Comparison of ENCODE assay signal across 8 cellular contexts in the genomic region with DNA sequence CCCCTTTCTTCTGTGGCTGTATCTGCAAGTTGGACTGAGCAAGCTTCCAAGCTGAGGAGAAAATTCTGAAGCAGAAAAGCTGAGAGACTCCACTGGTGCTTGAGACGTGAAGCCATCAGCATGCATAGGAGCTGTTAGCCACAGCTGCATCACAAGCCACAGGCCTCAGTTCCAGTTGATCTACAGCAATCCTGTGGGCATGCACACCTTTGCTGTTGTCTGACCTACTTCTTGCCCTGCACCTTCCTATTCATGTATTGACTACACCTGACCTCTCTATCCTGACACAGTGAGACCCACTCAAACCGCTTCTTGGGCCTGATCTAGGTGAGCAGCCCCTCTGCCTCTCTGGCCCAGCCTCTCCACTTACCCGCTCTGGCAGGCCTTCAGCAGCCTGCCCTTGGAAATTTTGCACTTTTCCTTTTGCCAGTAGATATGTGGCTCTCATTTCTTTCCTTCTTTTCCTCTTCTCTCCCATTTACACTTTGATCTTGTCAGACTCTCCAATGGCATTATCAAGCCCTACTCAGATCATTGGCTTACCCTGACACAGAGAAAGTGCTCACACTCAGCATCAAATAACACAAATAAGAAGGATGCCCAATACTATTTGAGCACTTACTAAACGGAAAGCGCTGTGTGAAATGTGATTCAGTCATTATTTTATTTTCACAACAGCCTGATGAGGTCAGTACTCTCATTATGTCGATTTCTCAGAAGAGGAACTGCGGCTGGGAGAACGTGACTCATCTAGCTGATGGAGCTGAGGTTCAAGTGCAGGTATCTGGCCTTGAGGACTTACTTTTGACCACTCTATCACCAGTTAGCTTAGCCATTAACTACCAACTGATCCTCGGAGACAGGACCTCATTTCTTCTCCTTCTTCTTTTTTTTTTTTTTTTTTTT. TPM values are rescaled to one million over a fixed set of nuclear protein-coding genes. Genes with fewer than 3 reads are reported as not detected.
A peak's percentile ranks its signal among the peaks of the same experiment; 100 is the strongest.
DNase-seq lines count a peak whose midpoint lies in the region; ATAC-seq, FAIRE-seq and TF ChIP-seq lines count a peak whose summit lies in the region.

No MANE protein-coding gene starts in this region.

- 33% methylated on average over 9 of the region's 9 CpGs for WGBS in GM12878 (ENCODE audit: insufficient coverage, insufficient replicate concordance, low lambda C conversion rate, missing lambda C conversion rate)

- TF ChIP-seq CTCF in GM12878 (IDR thresholded peaks at IDR 0.05 in 2 of 3, conservative IDR thresholded peaks at IDR 0.05 in 1 of 3; ENCODE audit: control insufficient read depth in 2 of 3, extremely low read depth in 1 of 3, insufficient read depth in 1 of 3, low read depth in 3 of 3, low read length in 3 of 3) = peak in 1 of 3 experiments; percentile 48; a peak in 2 of 6 replicates

- H3K36me3 ChIP-seq in GM12878 (ENCODE audit: control insufficient read depth in 2 of 2, insufficient read depth in 2 of 2, low read length in 1 of 2) = no peaks in the 10 kb centered on the region

- no peak for TF ChIP-seq POLR2A in GM12878 (IDR thresholded peaks at IDR 0.05; ENCODE audit: low read depth, low read length)

- no peak overlapping the region for H3K9ac ChIP-seq in GM12878 (ENCODE audit: control insufficient read depth, insufficient read depth, low read length)

- peak; percentile 61 for ATAC-seq in GM19043 (IDR thresholded peaks at IDR 0.05; ENCODE audit: low read depth, unreplicated experiment)
- peak; percentile 95 for ATAC-seq in GM12878
- no peak for ATAC-seq in naive thymus-derived CD8-positive, alpha-beta T cell

- no peaks in the 10 kb centered on the region for H3K27me3 Mint-ChIP-seq in naive thymus-derived CD8-positive, alpha-beta T cell

- CTCF ChIA-PET in GM12878 (lab: Yijun Ruan, JAX) = interaction anchor here (0.7 to 15.7 kb wide), 20 partner anchors 13 to 321 kb away, joined by 3 to 288 read pairs (median 4); partner anchors contain the start of genes COQ6, ENTPD5, FAM161B and PTGR2

- H3K4me3 ChIP-seq in GM12878 = no peak overlapping the region

- TF ChIP-seq RAD21 in GM12878 (IDR thresholded peaks at IDR 0.05; ENCODE audit: insufficient read depth, low read depth, low read length) = peak; percentile 62

- no peak overlapping the region for H3K27ac Mint-ChIP-seq in naive thymus-derived CD8-positive, alpha-beta T cell

- POLR2A ChIA-PET in GM12878 (lab: Charles Lee) = interaction anchor here (0.5 to 2.0 kb wide), 9 partner anchors 10 to 585 kb away, joined by 3 to 10 read pairs (median 5); no protein-coding TSS in a partner anchor
- POLR2A ChIA-PET in naive thymus-derived CD8-positive, alpha-beta T cell (lab: Charles Lee) = interaction anchor here (1.0 kb wide), 1 partner anchor 77 kb away, joined by 3 read pairs; no protein-coding TSS in a partner anchor

- no TSS peak for BruUV-seq in GM12878 (replicated peaks; lab: Mats Ljungman, UMichigan)

- H3K27me3 ChIP-seq in GM12878 (replicated peaks in 1 of 2; ENCODE audit: control insufficient read depth in 2 of 2, insufficient read depth in 2 of 2, low read length in 1 of 2) = no peaks in the 10 kb centered on the region

- peak; percentile 94 for FAIRE-seq in GM12878 (lab: Jason Lieb, UNC)

- H3K4me2 ChIP-seq in GM12878 (ENCODE audit: control insufficient read depth, insufficient read depth) = peak overlapping the region; percentile 55; the same call in 1 of the 2 replicates

- no peaks in the 10 kb centered on the region for H4K20me1 ChIP-seq in GM12878 (ENCODE audit: control insufficient read depth, insufficient read depth)

- RAD21 ChIA-PET in GM12878 (lab: Charles Lee; ENCODE audit: unreplicated experiment) = interaction anchor here (0.6 to 2.3 kb wide), 19 partner anchors 17 to 261 kb away, joined by 3 to 12 read pairs (median 3); partner anchors contain the start of genes ACOT2 and PTGR2

- peaks cover 0 to 9% (median 2%) of the 10 kb centered on the region in 4 donors for H3K4me1 Mint-ChIP-seq in naive thymus-derived CD8-positive, alpha-beta T cell

- H3K36me3 Mint-ChIP-seq in naive thymus-derived CD8-positive, alpha-beta T cell = no peaks in the 10 kb centered on the region

- H3K27ac ChIP-seq in GM12878 (ENCODE audit: control insufficient read depth, insufficient read depth) (no peak overlapping the region), caudate nucleus (ENCODE audit: low read depth, low read length) (no peak overlapping the region)

- peaks cover 11% of the 10 kb centered on the region for H3K4me1 ChIP-seq in GM12878 (ENCODE audit: control insufficient read depth, insufficient read depth, low read length)

- H2AFZ ChIP-seq in GM12878 (ENCODE audit: control insufficient read depth, low read depth, low read length) = peak overlapping the region; percentile 73

- DNase-seq in ACHN (peak; percentile 98), NCI-H2107 (lab: John Stamatoyannopoulos, UW) (peak; percentile 44), GM12878 (ENCODE audit: low read depth, low spot score) (peak; percentile 49), COR-L47 (lab: John Stamatoyannopoulos, UW) (no peak), caudate nucleus (lab: John Stamatoyannopoulos, UW) (no peak)
- peak; percentile 34 to 38 (median 34) for DNase-seq in stimulated activated CD4-positive, alpha-beta T cell treated with anti-CD3 and anti-CD28 coated beads, Interleukin-12 subunit alpha, Interleukin-12 subunit beta, amount 100 ng/mL, for 48 hours (ENCODE audit: low read depth in 2 of 3, low spot score in 1 of 3)
- DNase-seq in naive thymus-derived CD8-positive, alpha-beta T cell = no peak

- TF ChIP-seq EP300 in GM12878 (IDR thresholded peaks at IDR 0.05; ENCODE audit: borderline replicate concordance in 1 of 2, control insufficient read depth in 1 of 2, low read depth in 2 of 2, low read length in 2 of 2) = peak in 1 of 2 experiments; percentile 80; a peak in 2 of 4 replicates

- SMC1A ChIA-PET in GM12878 (lab: Charles Lee; ENCODE audit: uncharacterized antibody, unreplicated experiment) = interaction anchor here (0.8 to 10.7 kb wide), 14 partner anchors 12 to 327 kb away, joined by 3 to 155 read pairs (median 4); partner anchors contain the start of genes COQ6, FAM161B and PTGR2

- intact Hi-C loops in GM12878 (cut with micrococcal nuclease; ENCODE audit: unreplicated experiment) = loop anchor here (5.0 kb wide), 1 partner anchor 42 kb away; no protein-coding TSS in a partner anchor

- no peak overlapping the region for H3K4me3 Mint-ChIP-seq in naive thymus-derived CD8-positive, alpha-beta T cell

- no peaks in the 10 kb centered on the region; the same call in 1 of the 2 replicates for H3K79me2 ChIP-seq in GM12878 (ENCODE audit: control insufficient read depth, insufficient read depth, low read length)

- no peaks in the 10 kb centered on the region for H3K9me3 Mint-ChIP-seq in naive thymus-derived CD8-positive, alpha-beta T cell

- H3K9me3 ChIP-seq in GM12878 (replicated peaks; ENCODE audit: control insufficient read depth, insufficient read depth, low read length) = no peaks in the 10 kb centered on the region

- in situ Hi-C loops in ACHN (cut with HindIII; ENCODE audit: low pct_ligation_motif_present, low pct_unique_long_range_greater_than_20kb, low sequenced_read_pairs) (no loop called here), GM12878 (cut with MboI) (loop anchor here (5.0 kb wide), 1 partner anchor 87 kb away; no protein-coding TSS in a partner anchor)

TF ChIP-seq in GM12878, 131 proteins besides CTCF, POLR2A, EP300 and RAD21 (continues in another document):
- TF ChIP-seq ATF7 (IDR thresholded peaks at IDR 0.05; ENCODE audit: low read depth) = peak; percentile 90

RNA-seq across cellular contexts. Expression of gene PTGR2, which starts 21.9 kb away (rescaled TPM):
- total RNA-seq in GM12878 (2013; cell fraction: nucleolus; rRNA removed) = 12.8 and 18.8 TPM in 2 replicates
- total RNA-seq in GM12878 (2014; rRNA removed) = 4.2 and 5.9 TPM in 2 replicates
- 8.5 and 10.0 TPM in 2 replicates for total RNA-seq in GM12878 (2014; rRNA removed; fragmentation: Illumina TruSeq; extraction: Trizol)
- 5.3 and 6.1 TPM in 2 replicates for total RNA-seq in GM12878 (2021)
- 2.2 TPM for polyA plus RNA-seq in GM12878 (2011; ENCODE audit: low read depth)
- polyA plus RNA-seq in GM12878 (2011; rRNA removed) = 3.3 and 5.6 TPM in 2 replicates
- polyA plus RNA-seq in GM12878 (2011; cell fraction: cytosol; rRNA removed) = 0.47 and 0.63 TPM in 2 replicates
- 1.3 and 1.5 TPM in 2 replicates for polyA plus RNA-seq in GM12878 (2011; cell fraction: nucleus; rRNA removed)
- polyA plus RNA-seq in GM12878 (2012) = 3.8 and 5.8 TPM in 2 replicates
- 11.8 and 12.8 TPM in 2 replicates for polyA plus RNA-seq in GM12878 (2014; fragmentation: Illumina TruSeq; extraction: Trizol)
- 1 to 10 TPM; 8.9 to 9.6 TPM for polyA plus RNA-seq in GM12878 (2014; fragmentation: Nextera tagmentation; extraction: Ambion mirVana)
- 5.5 and 8.0 TPM in 2 replicates for polyA plus RNA-seq in GM12878 (2014; rRNA removed)
- 1 to 10 TPM; 7.6 to 9.7 TPM for polyA plus RNA-seq in GM12878 (2016; fragmentation: Nextera tagmentation; extraction: Ambion mirVana)
- polyA minus RNA-seq in GM12878 (2011; rRNA and poly(A)+ RNA removed) = 0.51 and 1.0 TPM in 2 replicates
- polyA minus RNA-seq in GM12878 (2011; cell fraction: cytosol; rRNA and poly(A)+ RNA removed) = not detected in 2 replicates
- polyA minus RNA-seq in GM12878 (2011; cell fraction: nucleus; rRNA and poly(A)+ RNA removed) = 0.97 and 1.2 TPM in 2 replicates
- 1 to 10 TPM; 8.7 to 9.4 TPM for total RNA-seq in naive thymus-derived CD8-positive, alpha-beta T cell
- polyA plus RNA-seq in naive thymus-derived CD8-positive, alpha-beta T cell = 1 to 10 TPM; 4.4 to 5.9 (median 5.1) TPM

RNA-seq across cellular contexts. Expression of gene ZNF410, which starts 56.9 kb away (rescaled TPM):
- 93.5 and 105 TPM in 2 replicates for total RNA-seq in GM12878 (2013; cell fraction: nucleolus; rRNA removed)
- total RNA-seq in GM12878 (2014; rRNA removed) (50.7 and 54.7 TPM in 2 replicates), GM12878 (2014; rRNA removed; fragmentation: Illumina TruSeq; extraction: Trizol) (43.0 and 44.3 TPM in 2 replicates), GM12878 (2021) (32.1 and 33.9 TPM in 2 replicates)
- 22.6 TPM for polyA plus RNA-seq in GM12878 (2011; ENCODE audit: low read depth)
- polyA plus RNA-seq in GM12878 (2011; rRNA removed) (41.7 and 49.3 TPM in 2 replicates), GM12878 (2014; fragmentation: Illumina TruSeq; extraction: Trizol) (41.7 and 45.5 TPM in 2 replicates), GM12878 (2014; fragmentation: Nextera tagmentation; extraction: Ambion mirVana) (10 to 100 TPM; 51.2 to 56.6 TPM), GM12878 (2014; rRNA removed) (30.1 and 31.2 TPM in 2 replicates), GM12878 (2016; fragmentation: Nextera tagmentation; extraction: Ambion mirVana) (10 to 100 TPM; 51.2 to 52.9 TPM)
- 29.0 and 31.3 TPM in 2 replicates for polyA plus RNA-seq in GM12878 (2011; cell fraction: cytosol; rRNA removed)
- polyA plus RNA-seq in GM12878 (2011; cell fraction: nucleus; rRNA removed) = 28.6 and 29.7 TPM in 2 replicates
- polyA plus RNA-seq in GM12878 (2012) = 20.2 and 24.2 TPM in 2 replicates
- polyA minus RNA-seq in GM12878 (2011; rRNA and poly(A)+ RNA removed) = 60.2 and 63.8 TPM in 2 replicates
- polyA minus RNA-seq in GM12878 (2011; cell fraction: cytosol; rRNA and poly(A)+ RNA removed) = 12.0 and 13.3 TPM in 2 replicates
- 33.1 and 45.2 TPM in 2 replicates for polyA minus RNA-seq in GM12878 (2011; cell fraction: nucleus; rRNA and poly(A)+ RNA removed)
- 10 to 100 TPM; 50.6 to 56.9 TPM for total RNA-seq in naive thymus-derived CD8-positive, alpha-beta T cell
- polyA plus RNA-seq in naive thymus-derived CD8-positive, alpha-beta T cell = 10 to 100 TPM; 50.6 to 64.8 (median 50.8) TPM

Comparison
In these comparisons a context has a peak if more than half of its experiments do, and no peak if none do; other contexts are left out.
1. DNase-seq: peak in ACHN (single experiment), NCI-H2107 (single experiment), GM12878 (single experiment) and stimulated activated CD4-positive, alpha-beta T cell treated with anti-CD3 and anti-CD28 coated beads, Interleukin-12 subunit alpha, Interleukin-12 subunit beta, amount 100 ng/mL, for 48 hours (3 of 3); none in COR-L47 (single experiment), naive thymus-derived CD8-positive, alpha-beta T cell (0 of 10) and caudate nucleus (0 of 61).
2. ATAC-seq: peak in GM19043 (single experiment) and GM12878 (single experiment); none in naive thymus-derived CD8-positive, alpha-beta T cell (0 of 2).